19 cellular contexts compared by ENCODE assay signal in the genomic region with DNA sequence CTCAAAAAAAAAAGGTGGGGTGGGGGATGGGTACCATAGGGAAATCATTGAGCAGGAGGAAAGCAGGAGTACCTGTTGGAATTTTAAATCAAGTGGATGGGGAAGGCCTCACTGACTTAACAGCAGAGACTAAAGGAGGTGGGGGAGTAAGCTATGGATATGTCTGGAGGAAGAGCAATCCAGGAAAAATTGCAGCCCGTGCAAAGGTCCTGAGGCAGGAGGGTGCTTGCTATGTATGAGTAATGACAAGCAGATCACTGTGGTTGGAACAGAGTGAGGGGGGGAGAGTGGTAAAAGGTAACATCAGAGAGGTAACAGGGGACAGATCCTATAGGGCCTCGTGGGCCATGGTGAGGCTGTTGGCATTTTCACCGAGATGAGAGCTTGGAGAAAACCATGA. TPM values are rescaled to one million over a fixed set of nuclear protein-coding genes. Genes with fewer than 3 reads are reported as not detected.
A peak's percentile ranks its signal among the peaks of the same experiment; 100 is the strongest.
DNase-seq lines count a peak whose midpoint lies in the region; ATAC-seq and TF ChIP-seq lines count a peak whose summit lies in the region.
"Had no signal": no experiment of that assay in that cellular context is flagged by ENCODE, and none has a peak within 500 bp of the region (broad histone marks: within the 10 kb centered on the region; RNA-seq: fewer than 3 reads in every experiment).

No MANE protein-coding gene starts in this region.

- H3K4me1 Mint-ChIP-seq in activated naive CD4-positive, alpha-beta T cell treated with anti-CD3 and anti-CD28 coated beads, Interleukin-2, amount 10 ng/mL, durations not matched to agents 7 days and 5 days, result peaks cover 32% of the 10 kb centered on the region
- peaks cover 10% of the 10 kb centered on the region for H3K4me1 Mint-ChIP-seq in activated T-helper 17 cell treated with anti-CD3 and anti-CD28 coated beads, Interleukin-2, amount 50 U/mL, for 72 hours
- peaks cover 18% of the 10 kb centered on the region for H3K4me1 Mint-ChIP-seq in endothelial cell (ENCODE audit: unreplicated experiment)

- H3K36me3 Mint-ChIP-seq in activated naive CD4-positive, alpha-beta T cell treated with anti-CD3 and anti-CD28 coated beads, Interleukin-2, amount 50 U/mL, for 72 hours, result peaks cover 26% of the 10 kb centered on the region in 2 donors
- peaks cover 45% of the 10 kb centered on the region for H3K36me3 Mint-ChIP-seq in activated naive CD4-positive, alpha-beta T cell treated with anti-CD3 and anti-CD28 coated beads, Interleukin-2, amount 10 ng/mL, durations not matched to agents 7 days and 5 days
- H3K36me3 Mint-ChIP-seq in activated T-helper 17 cell treated with anti-CD3 and anti-CD28 coated beads, Interleukin-2, amount 50 U/mL, for 72 hours (ENCODE audit: low read depth), result peaks cover 90% of the 10 kb centered on the region
- peaks cover 22% of the 10 kb centered on the region for H3K36me3 Mint-ChIP-seq in endothelial cell (ENCODE audit: low read depth, unreplicated experiment)

- H3K27ac Mint-ChIP-seq in activated naive CD4-positive, alpha-beta T cell treated with anti-CD3 and anti-CD28 coated beads, Interleukin-2, amount 50 U/mL, for 72 hours, result peak overlapping the region; percentile 69 to 85
- H3K27ac Mint-ChIP-seq in activated naive CD4-positive, alpha-beta T cell treated with anti-CD3 and anti-CD28 coated beads, Interleukin-2, amount 10 ng/mL, durations not matched to agents 7 days and 5 days, result no peak overlapping the region
- H3K27ac Mint-ChIP-seq in activated T-helper 17 cell treated with anti-CD3 and anti-CD28 coated beads, Interleukin-2, amount 50 U/mL, for 72 hours, result peak overlapping the region; percentile 59
- no peak overlapping the region for H3K27ac Mint-ChIP-seq in endothelial cell (ENCODE audit: unreplicated experiment)

- no peaks in the 10 kb centered on the region for H3K9me3 Mint-ChIP-seq in activated naive CD4-positive, alpha-beta T cell treated with anti-CD3 and anti-CD28 coated beads, Interleukin-2, amount 50 U/mL, for 72 hours
- H3K9me3 Mint-ChIP-seq in activated naive CD4-positive, alpha-beta T cell treated with anti-CD3 and anti-CD28 coated beads, Interleukin-2, amount 10 ng/mL, durations not matched to agents 7 days and 5 days, result no peaks in the 10 kb centered on the region
- H3K9me3 Mint-ChIP-seq in activated T-helper 17 cell treated with anti-CD3 and anti-CD28 coated beads, Interleukin-2, amount 50 U/mL, for 72 hours, result no peaks in the 10 kb centered on the region
- no peaks in the 10 kb centered on the region for H3K9me3 Mint-ChIP-seq in endothelial cell (ENCODE audit: unreplicated experiment)

- no peak overlapping the region for H3K4me3 Mint-ChIP-seq in activated naive CD4-positive, alpha-beta T cell treated with anti-CD3 and anti-CD28 coated beads, Interleukin-2, amount 10 ng/mL, durations not matched to agents 7 days and 5 days
- no peak overlapping the region for H3K4me3 Mint-ChIP-seq in activated T-helper 17 cell treated with anti-CD3 and anti-CD28 coated beads, Interleukin-2, amount 50 U/mL, for 72 hours
- H3K4me3 Mint-ChIP-seq in endothelial cell (ENCODE audit: unreplicated experiment), result peak overlapping the region; percentile 52
- H3K4me3 Mint-ChIP-seq: CD14-positive monocyte had no signal

- TF ChIP-seq CTCF in endothelial cell (IDR thresholded peaks at IDR 0.05; ENCODE audit: unreplicated experiment), result no peak

- no peaks in the 10 kb centered on the region for H3K27me3 Mint-ChIP-seq in activated naive CD4-positive, alpha-beta T cell treated with anti-CD3 and anti-CD28 coated beads, Interleukin-2, amount 10 ng/mL, durations not matched to agents 7 days and 5 days
- no peaks in the 10 kb centered on the region for H3K27me3 Mint-ChIP-seq in activated T-helper 17 cell treated with anti-CD3 and anti-CD28 coated beads, Interleukin-2, amount 50 U/mL, for 72 hours
- H3K27me3 Mint-ChIP-seq in endothelial cell (ENCODE audit: unreplicated experiment), result peaks cover 6% of the 10 kb centered on the region

- CTCF ChIA-PET in activated naive CD4-positive, alpha-beta T cell treated with anti-CD3 and anti-CD28 coated beads, Interleukin-2, amount 10 ng/mL, durations not matched to agents 7 days and 5 days (lab: Charles Lee), result interaction anchor here (1.2 kb wide), 1 partner anchor 14 kb away, joined by 3 read pairs; no protein-coding TSS in a partner anchor

- no peak for ATAC-seq in activated naive CD4-positive, alpha-beta T cell treated with anti-CD3 and anti-CD28 coated beads, Interleukin-2, amount 50 U/mL, for 72 hours
- ATAC-seq in activated T-helper 17 cell treated with anti-CD3 and anti-CD28 coated beads, Interleukin-2, amount 50 U/mL, for 72 hours (replicated peaks), result no peak
- ATAC-seq in HG02763 (IDR thresholded peaks at IDR 0.05; ENCODE audit: unreplicated experiment), result no peak
- no peak for ATAC-seq in HG03521 (IDR thresholded peaks at IDR 0.05; ENCODE audit: unreplicated experiment)

- DNase-seq in activated naive CD4-positive, alpha-beta T cell treated with anti-CD3 and anti-CD28 coated beads, Interleukin-2, amount 50 U/mL, for 72 hours (ENCODE audit: low spot score in 2 of 2), result no peak
- no peak for DNase-seq in activated naive CD4-positive, alpha-beta T cell treated with anti-CD3 and anti-CD28 coated beads, Interleukin-2, amount 10 ng/mL, durations not matched to agents 7 days and 5 days
- no peak for DNase-seq in endothelial cell (ENCODE audit: low spot score)
- DNase-seq in RKO (ENCODE audit: low spot score), result no peak
- DNase-seq: ACHN, AML-193, Caco-2, EL, Karpas-422, MM.1S, NCI-H1105, NCI-H1694, NCI-H510A treated with DMSO at 0.1 percent for 48 hours, NCI-H82, PC-9 had no signal

RNA-seq across cellular contexts. Expression of gene FTSJ1, which starts 4.1 kb away (rescaled TPM):
- 10 to 100 TPM; 58.4 to 76.6 TPM for total RNA-seq in activated naive CD4-positive, alpha-beta T cell treated with anti-CD3 and anti-CD28 coated beads, Interleukin-2, amount 50 U/mL, for 72 hours
- 10 to 100 TPM; 59.8 to 93.5 TPM for total RNA-seq in activated T-helper 17 cell treated with anti-CD3 and anti-CD28 coated beads, Interleukin-2, amount 50 U/mL, for 72 hours
- total RNA-seq in endothelial cell (ENCODE audit: unreplicated experiment), result 38.4 TPM

RNA-seq across cellular contexts. Expression of gene SLC38A5, which starts 10.1 kb away (rescaled TPM):
- 10 to 100 TPM; 46.3 to 94.5 TPM for total RNA-seq in activated naive CD4-positive, alpha-beta T cell treated with anti-CD3 and anti-CD28 coated beads, Interleukin-2, amount 50 U/mL, for 72 hours
- 100 to 1,000 TPM; 130 to 170 TPM for total RNA-seq in activated T-helper 17 cell treated with anti-CD3 and anti-CD28 coated beads, Interleukin-2, amount 50 U/mL, for 72 hours
- total RNA-seq in endothelial cell (ENCODE audit: unreplicated experiment), result 21.7 TPM

RNA-seq across cellular contexts. Expression of gene PORCN, which starts 28.6 kb away (rescaled TPM):
- 10 to 100 TPM; 10.7 to 11.8 TPM for total RNA-seq in activated naive CD4-positive, alpha-beta T cell treated with anti-CD3 and anti-CD28 coated beads, Interleukin-2, amount 50 U/mL, for 72 hours
- total RNA-seq in activated T-helper 17 cell treated with anti-CD3 and anti-CD28 coated beads, Interleukin-2, amount 50 U/mL, for 72 hours, result 1 to 10 TPM; 8.9 to 9.4 TPM
- total RNA-seq in endothelial cell (ENCODE audit: unreplicated experiment), result 9.4 TPM

RNA-seq across cellular contexts. Expression of gene EBP, which starts 41.5 kb away (rescaled TPM):
- total RNA-seq in activated naive CD4-positive, alpha-beta T cell treated with anti-CD3 and anti-CD28 coated beads, Interleukin-2, amount 50 U/mL, for 72 hours, result 100 to 1,000 TPM; 107 to 176 TPM
- 100 to 1,000 TPM; 104 to 213 TPM for total RNA-seq in activated T-helper 17 cell treated with anti-CD3 and anti-CD28 coated beads, Interleukin-2, amount 50 U/mL, for 72 hours
- total RNA-seq in endothelial cell (ENCODE audit: unreplicated experiment), result 66.0 TPM

RNA-seq across cellular contexts. Expression of gene TBC1D25, which starts 59.4 kb away (rescaled TPM):
- total RNA-seq in activated naive CD4-positive, alpha-beta T cell treated with anti-CD3 and anti-CD28 coated beads, Interleukin-2, amount 50 U/mL, for 72 hours, result 10 to 100 TPM; 18.8 to 22.2 TPM
- 10 to 100 TPM; 19.4 to 25.4 TPM for total RNA-seq in activated T-helper 17 cell treated with anti-CD3 and anti-CD28 coated beads, Interleukin-2, amount 50 U/mL, for 72 hours
- total RNA-seq in endothelial cell (ENCODE audit: unreplicated experiment), result 12.5 TPM

Comparison
In these comparisons a context has a peak if more than half of its experiments do, and no peak if none do; other contexts are left out.
1. H3K27ac Mint-ChIP-seq: peak in activated naive CD4-positive, alpha-beta T cell treated with anti-CD3 and anti-CD28 coated beads, Interleukin-2, amount 50 U/mL, for 72 hours (2 of 2) and activated T-helper 17 cell treated with anti-CD3 and anti-CD28 coated beads, Interleukin-2, amount 50 U/mL, for 72 hours (single experiment); none in activated naive CD4-positive, alpha-beta T cell treated with anti-CD3 and anti-CD28 coated beads, Interleukin-2, amount 10 ng/mL, durations not matched to agents 7 days and 5 days (single experiment) and endothelial cell (single experiment).